Comparison of ENCODE assay signal across 8 cellular contexts in the genomic region with DNA sequence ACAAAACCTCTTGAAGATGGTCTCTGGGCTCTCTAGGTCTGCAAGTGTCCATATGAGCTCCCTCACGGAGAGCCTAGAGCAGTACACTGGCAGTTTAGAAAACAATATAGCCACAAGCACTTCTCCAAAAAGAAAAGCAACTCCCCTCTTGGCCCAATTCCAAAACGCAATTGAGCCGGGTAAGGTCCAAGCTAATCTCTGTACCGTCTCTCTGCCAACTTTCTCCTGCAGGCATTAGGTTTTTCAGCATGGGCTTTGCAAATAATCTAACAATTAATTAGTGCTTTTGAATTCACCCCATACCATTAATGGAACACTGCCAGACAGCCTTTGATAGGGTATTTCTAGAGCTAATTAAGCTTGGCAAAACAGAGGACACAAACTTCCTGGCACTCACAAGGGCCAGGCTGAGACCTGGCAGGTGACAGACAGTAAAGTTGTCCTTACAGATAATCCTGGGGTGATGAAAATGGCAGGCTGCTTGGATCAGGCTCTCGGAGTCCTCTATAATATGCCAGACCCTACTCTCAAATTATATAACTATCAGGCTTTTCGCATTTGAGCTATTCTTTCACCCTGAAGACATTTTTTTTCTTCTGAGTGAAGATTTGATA. TPM values are rescaled to one million over a fixed set of nuclear protein-coding genes. Genes with fewer than 3 reads are reported as not detected.
DNase-seq lines count a peak whose midpoint lies in the region; ATAC-seq and TF ChIP-seq lines count a peak whose summit lies in the region.

No MANE protein-coding gene starts in this region.

- no peak overlapping the region for H3K56ac ChIP-seq in IMR-90 (ENCODE audit: extremely low read depth, insufficient read depth, low read length)

- peak overlapping the region; percentile 51; the same call in 1 of the 3 replicates for H2BK15ac ChIP-seq in IMR-90 (ENCODE audit: low read depth, low read length)

- peak overlapping the region; percentile 82 for H3K18ac ChIP-seq in IMR-90 (ENCODE audit: low read depth, low read length)

- H3K36me3 Mint-ChIP-seq in naive thymus-derived CD4-positive, alpha-beta T cell = peaks cover 0 to 12% (median 10%) of the 10 kb centered on the region in 5 donors

- no peak overlapping the region for H3K23ac ChIP-seq in IMR-90 (ENCODE audit: low read depth, low read length)

- H3K27ac Mint-ChIP-seq in naive thymus-derived CD4-positive, alpha-beta T cell = no peak overlapping the region

- peak; percentile 46 for DNase-seq in IMR-90
- DNase-seq in OCI-M1 (lab: John Stamatoyannopoulos, UW) = peak; percentile 87
- peak; percentile 39 to 77 for DNase-seq in foreskin fibroblast
- DNase-seq in naive thymus-derived CD4-positive, alpha-beta T cell = no peak

- H4K5ac ChIP-seq in IMR-90 (ENCODE audit: low read depth, low read length) = peak overlapping the region; percentile 38; the same call in 1 of the 2 replicates

- H3K79me1 ChIP-seq in IMR-90 (ENCODE audit: low read depth in 1 of 2, low read length in 2 of 2) = peaks cover 14 to 20% of the 10 kb centered on the region in 2 experiments; a peak in 3 of 4 replicates

- H2AFZ ChIP-seq in IMR-90 (replicated peaks; ENCODE audit: low read length, poor library complexity) = no peak overlapping the region

- H4K8ac ChIP-seq in IMR-90 (ENCODE audit: low read depth in 2 of 2, low read length in 2 of 2) = no peak overlapping the region

- peak overlapping the region; percentile 23 for H2BK5ac ChIP-seq in IMR-90 (ENCODE audit: low read depth, low read length, poor library complexity, severe bottlenecking)

- in situ Hi-C loops in IMR-90 (cut with MboI; ENCODE audit: low sequenced_read_pairs) = no loop called here

- no peak overlapping the region for H2AK5ac ChIP-seq in IMR-90 (ENCODE audit: low read depth, low read length)

- CTCF ChIA-PET in IMR-90 (lab: Yijun Ruan, JAX) = interaction anchor here (1.2 to 1.7 kb wide), 4 partner anchors 10 to 265 kb away, joined by 3 to 4 read pairs (median 4); no protein-coding TSS in a partner anchor
- CTCF ChIA-PET in naive thymus-derived CD4-positive, alpha-beta T cell (lab: Charles Lee) = no interaction called here

- peaks cover 5% of the 10 kb centered on the region; the same call in 1 of the 2 replicates for H3K9me1 ChIP-seq in IMR-90 (ENCODE audit: insufficient read depth, low read length)

- POLR2A ChIA-PET in IMR-90 (lab: Charles Lee; ENCODE audit: unreplicated experiment) = interaction anchor here (0.5 kb wide), 1 partner anchor 82 kb away, joined by 5 read pairs; no protein-coding TSS in a partner anchor
- POLR2A ChIA-PET in naive thymus-derived CD4-positive, alpha-beta T cell (lab: Charles Lee) = interaction anchor here (0.6 kb wide), 1 partner anchor 9 kb away, joined by 4 read pairs; no protein-coding TSS in a partner anchor

- H3K9ac ChIP-seq in IMR-90 (ENCODE audit: low read depth, low read length) (0 out of 2 replicates have a peak overlapping the region, but pooled peaks have one; percentile 13), skeletal muscle tissue (ENCODE audit: low read depth in 1 of 3, low read length in 3 of 3) (peak overlapping the region in 2 of 3 donors; percentile 25 to 46)

- no TSS peak for BruUV-seq in IMR-90 (replicated peaks; lab: Mats Ljungman, UMichigan)

- H2BK120ac ChIP-seq in IMR-90 (ENCODE audit: low read depth, low read length) = no peak overlapping the region

- H3K4me1 Mint-ChIP-seq in naive thymus-derived CD4-positive, alpha-beta T cell = peaks cover 0 to 36% (median 10%) of the 10 kb centered on the region in 7 donors

- intact Hi-C loops in IMR-90 (cut with micrococcal nuclease) = loop anchor here (5.0 kb wide), 1 partner anchor 81 kb away; no protein-coding TSS in a partner anchor
- intact Hi-C loops in naive thymus-derived CD4-positive, alpha-beta T cell (cut with micrococcal nuclease) = loop anchor here in 1 of 2 donors (5.0 kb wide), 1 partner anchor 34 kb away; no protein-coding TSS in a partner anchor

- peak; percentile 45 for ATAC-seq in IMR-90 (ENCODE audit: low read depth)
- no peak for ATAC-seq in GM19324 (IDR thresholded peaks at IDR 0.05; ENCODE audit: low FRiP score, unreplicated experiment)
- ATAC-seq in naive thymus-derived CD4-positive, alpha-beta T cell = no peak
- no peak for ATAC-seq in HG02885 (IDR thresholded peaks at IDR 0.05; ENCODE audit: poor library complexity, unreplicated experiment)
- ATAC-seq in HG02870 (IDR thresholded peaks at IDR 0.05; ENCODE audit: unreplicated experiment) = no peak

- H2BK20ac ChIP-seq in IMR-90 (ENCODE audit: low read depth, low read length) = no peak overlapping the region

- no peak for TF ChIP-seq CTCF in IMR-90 (conservative IDR thresholded peaks at IDR 0.05; ENCODE audit: low read depth, low read length)
- TF ChIP-seq CTCF in foreskin fibroblast (IDR thresholded peaks at IDR 0.05; ENCODE audit: low read depth, low read length) = no peak

- H3K9me3 Mint-ChIP-seq in naive thymus-derived CD4-positive, alpha-beta T cell = peaks cover 0 to 10% (median 0%) of the 10 kb centered on the region in 11 donors

- 0 out of 2 replicates have a peak overlapping the region, but pooled peaks have one; percentile 5 for H3K14ac ChIP-seq in IMR-90 (replicated peaks; ENCODE audit: low read depth, low read length)

- H4K91ac ChIP-seq in IMR-90 (ENCODE audit: insufficient read depth, low read depth, low read length) = peak overlapping the region; percentile 0; the same call in 1 of the 2 replicates

- H3K4me3 ChIP-seq in IMR-90 (ENCODE audit: insufficient read depth, low read depth, low read length) = no peak overlapping the region
- H3K4me3 ChIP-seq in foreskin fibroblast (ENCODE audit: low read depth in 1 of 2, low read length in 2 of 2) = peak overlapping the region in 1 of 2 donors; percentile 2
- H3K4me3 ChIP-seq in skeletal muscle tissue (ENCODE audit: low read length in 3 of 3) = peak overlapping the region in 2 of 3 donors; percentile 18 to 27
- H3K4me3 ChIP-seq in naive thymus-derived CD4-positive, alpha-beta T cell (ENCODE audit: low read length) = no peak overlapping the region

- H3K4me1 ChIP-seq in IMR-90 (ENCODE audit: control insufficient read depth, insufficient read depth, low read length) = peaks cover 10% of the 10 kb centered on the region
- peaks cover 21 to 31% (median 23%) of the 10 kb centered on the region in 3 donors for H3K4me1 ChIP-seq in skeletal muscle tissue (ENCODE audit: control insufficient read depth in 3 of 3, insufficient read depth in 3 of 3, low read length in 3 of 3)
- peaks cover 0 to 6% of the 10 kb centered on the region in 2 donors for H3K4me1 ChIP-seq in naive thymus-derived CD4-positive, alpha-beta T cell (ENCODE audit: control insufficient read depth in 2 of 2, insufficient read depth in 2 of 2, low read length in 2 of 2)

- H3K9me3 ChIP-seq in IMR-90 (ENCODE audit: control insufficient read depth, insufficient read depth, low read length) = peaks cover 2% of the 10 kb centered on the region; the same call in 1 of the 2 replicates
- H3K9me3 ChIP-seq in skeletal muscle tissue (ENCODE audit: control insufficient read depth in 3 of 3, low read length in 3 of 3) = peaks cover 0 to 3% (median 0%) of the 10 kb centered on the region in 3 donors
- H3K9me3 ChIP-seq in naive thymus-derived CD4-positive, alpha-beta T cell (ENCODE audit: control insufficient read depth in 2 of 3, low read length in 3 of 3) = no peaks in the 10 kb centered on the region

- dilution Hi-C loops in IMR-90 (cut with HindIII; ENCODE audit: low sequenced_read_pairs, unreplicated experiment) = no loop called here

- TF ChIP-seq POLR2A in IMR-90 (IDR thresholded peaks at IDR 0.05; ENCODE audit: low read depth, low read length) = no peak

- peak overlapping the region; percentile 65; the same call in 1 of the 2 replicates for H3K27ac ChIP-seq in IMR-90 (ENCODE audit: insufficient read depth, low read length)
- peak overlapping the region; percentile 58 for H3K27ac ChIP-seq in skeletal muscle tissue (ENCODE audit: low read depth, low read length)
- no peak overlapping the region for H3K27ac ChIP-seq in naive thymus-derived CD4-positive, alpha-beta T cell (ENCODE audit: low read depth, low read length)

- no peak overlapping the region for H3K4me3 Mint-ChIP-seq in naive thymus-derived CD4-positive, alpha-beta T cell

- H3K27me3 Mint-ChIP-seq in naive thymus-derived CD4-positive, alpha-beta T cell = peaks cover 0 to 3% (median 0%) of the 10 kb centered on the region in 5 donors

- H3K4me2 ChIP-seq in IMR-90 (ENCODE audit: low read depth, low read length) = peak overlapping the region; percentile 77

- peaks cover 3% of the 10 kb centered on the region; the same call in 1 of the 2 replicates for H4K20me1 ChIP-seq in IMR-90 (ENCODE audit: insufficient read depth, low read length)

- no peak for TF ChIP-seq RAD21 in IMR-90 (IDR thresholded peaks at IDR 0.05; ENCODE audit: low read length)

- WGBS in IMR-90 (ENCODE audit: extremely low coverage in 2 of 2, insufficient read length in 1 of 2), 2 experiments = no CpG with 5 or more reads among the region's 6 CpGs

- H2AK9ac ChIP-seq in IMR-90 (replicated peaks; ENCODE audit: low read depth, low read length, poor library complexity) = no peak overlapping the region

- no peaks in the 10 kb centered on the region for H3K36me3 ChIP-seq in IMR-90 (ENCODE audit: control insufficient read depth, insufficient read depth, low read length)
- no peaks in the 10 kb centered on the region for H3K36me3 ChIP-seq in skeletal muscle tissue (ENCODE audit: control insufficient read depth in 3 of 3, insufficient read depth in 3 of 3, low read length in 3 of 3)
- no peaks in the 10 kb centered on the region for H3K36me3 ChIP-seq in naive thymus-derived CD4-positive, alpha-beta T cell (ENCODE audit: control insufficient read depth in 2 of 3, insufficient read depth in 3 of 3, low read length in 3 of 3)

- no peaks in the 10 kb centered on the region for H3K27me3 ChIP-seq in IMR-90 (ENCODE audit: control insufficient read depth, insufficient read depth, low read length)
- no peaks in the 10 kb centered on the region for H3K27me3 ChIP-seq in skeletal muscle tissue (ENCODE audit: control insufficient read depth in 3 of 3, insufficient read depth in 3 of 3, low read length in 3 of 3)
- H3K27me3 ChIP-seq in naive thymus-derived CD4-positive, alpha-beta T cell (ENCODE audit: control insufficient read depth in 2 of 2, insufficient read depth in 2 of 2, low read length in 2 of 2) = no peaks in the 10 kb centered on the region

- no peak overlapping the region for H3K4ac ChIP-seq in IMR-90 (ENCODE audit: low read depth, low read length)

TF ChIP-seq in IMR-90, 13 proteins besides CTCF, POLR2A, EP300 and RAD21 (continues in another document):
- TF ChIP-seq RCOR1 (IDR thresholded peaks at IDR 0.05; ENCODE audit: insufficient replicate concordance, low read length) (no peak), NFE2L2 (IDR thresholded peaks at IDR 0.05; ENCODE audit: low read depth, low read length) (no peak)

RNA-seq across cellular contexts. Expression of gene TGFBR3, which starts 39.8 kb away (rescaled TPM):
- total RNA-seq in IMR-90 (2012; rRNA removed) (8.3 and 11.3 TPM in 2 replicates), skeletal muscle tissue (54.3 TPM)
- 3.0 and 4.0 TPM in 2 replicates for polyA plus RNA-seq in IMR-90 (2012; rRNA removed)
- 2.6 and 2.7 TPM in 2 replicates for polyA plus RNA-seq in IMR-90 (2012; cell fraction: cytosol; rRNA removed)
- polyA plus RNA-seq in IMR-90 (2012; cell fraction: nucleus; rRNA removed; ENCODE audit: low replicate concordance) = 2.5 and 8.0 TPM in 2 replicates
- 10 to 100 TPM; 10.1 to 36.3 (median 18.5) TPM for total RNA-seq in naive thymus-derived CD4-positive, alpha-beta T cell
- polyA plus RNA-seq in naive thymus-derived CD4-positive, alpha-beta T cell = 10 to 100 TPM in 1 of 2 donors, 1 to 10 TPM in 1; 9.4 to 11.4 TPM

Comparison
In these comparisons a context has a peak if more than half of its experiments do, and no peak if none do; other contexts are left out.
1. DNase-seq: peak in IMR-90 (single experiment), OCI-M1 (single experiment) and foreskin fibroblast (2 of 2); none in naive thymus-derived CD4-positive, alpha-beta T cell (0 of 9).
2. H3K4me3 ChIP-seq: peak in skeletal muscle tissue (2 of 3); none in IMR-90 (single experiment) and naive thymus-derived CD4-positive, alpha-beta T cell (single experiment).